In genomic region chr1:162133566-162133965, GRCh38 we compare ENCODE assay signal across 35 cellular contexts.
DNase-seq lines count a peak whose midpoint lies in the region; ATAC-seq, FAIRE-seq and TF ChIP-seq lines count a peak whose summit lies in the region.
"Had no signal": no experiment of that assay in that cellular context is flagged by ENCODE, and none has a peak within 500 bp of the region (broad histone marks: within the 10 kb centered on the region; RNA-seq: fewer than 3 reads in every experiment).

No MANE protein-coding gene starts in this region.

- H3K36me3 ChIP-seq in astrocyte (ENCODE audit: insufficient read depth, low read length): no peaks in the 10 kb centered on the region
- H3K36me3 ChIP-seq: esophagus squamous epithelium, lower lobe of right lung, tibial nerve had no signal

- CTCF ChIA-PET in activated CD4-positive, alpha-beta memory T cell treated with anti-CD3 and anti-CD28 coated beads for 36 hours (lab: Charles Lee): no interaction called here

- H3K4me3 ChIP-seq in astrocyte (ENCODE audit: insufficient read depth, low read depth, low read length): no peak overlapping the region
- H3K4me3 ChIP-seq: A549, esophagus squamous epithelium, lower lobe of right lung, tibial nerve had no signal

- H3K27ac Mint-ChIP-seq in astrocyte (ENCODE audit: unreplicated experiment): no peak overlapping the region
- H3K27ac Mint-ChIP-seq in activated CD4-positive, alpha-beta memory T cell treated with anti-CD3 and anti-CD28 coated beads for 36 hours: no peak overlapping the region
- H3K27ac Mint-ChIP-seq: activated CD4-positive, alpha-beta T cell treated with anti-CD3 and anti-CD28 coated beads, Interleukin-2, amount 10 ng/mL, durations not matched to agents 24 days and 14 days; activated naive CD8-positive, alpha-beta T cell treated with anti-CD3 and anti-CD28 coated beads, Interleukin-2, amount 10 ng/mL, durations not matched to agents 7 days and 5 days; activated T-cell treated with anti-CD3 and anti-CD28 coated beads, Interleukin-2, amount 50 U/mL, for 24 hours; B cell; natural killer cell; progenitor cell of endocrine pancreas; T-cell had no signal

- H2AFZ ChIP-seq in astrocyte (ENCODE audit: low read depth, low read length): no peak overlapping the region

- H3K4me3 Mint-ChIP-seq in astrocyte (ENCODE audit: unreplicated experiment): no peak overlapping the region
- H3K4me3 Mint-ChIP-seq in activated CD4-positive, alpha-beta memory T cell treated with anti-CD3 and anti-CD28 coated beads for 36 hours: no peak overlapping the region
- H3K4me3 Mint-ChIP-seq: activated CD4-positive, alpha-beta T cell treated with anti-CD3 and anti-CD28 coated beads, Interleukin-2, amount 10 ng/mL, durations not matched to agents 24 days and 14 days; activated naive CD8-positive, alpha-beta T cell treated with anti-CD3 and anti-CD28 coated beads, Interleukin-2, amount 10 ng/mL, durations not matched to agents 7 days and 5 days; activated T-cell treated with anti-CD3 and anti-CD28 coated beads, Interleukin-2, amount 50 U/mL, for 24 hours; B cell; natural killer cell; T-cell had no signal

- POLR2A ChIA-PET in activated CD4-positive, alpha-beta memory T cell treated with anti-CD3 and anti-CD28 coated beads for 36 hours (lab: Charles Lee): no interaction called here

- no peaks in the 10 kb centered on the region for H3K9me3 ChIP-seq in astrocyte (ENCODE audit: insufficient read depth, low read depth, low read length)
- H3K9me3 ChIP-seq: A549, esophagus squamous epithelium, lower lobe of right lung, tibial nerve had no signal

- H4K20me1 ChIP-seq in astrocyte (ENCODE audit: insufficient read depth, low read length): no peaks in the 10 kb centered on the region

- intact Hi-C loops in activated CD4-positive, alpha-beta memory T cell treated with anti-CD3 and anti-CD28 coated beads for 36 hours (cut with micrococcal nuclease): no loop called here

- H3K27ac ChIP-seq in astrocyte (ENCODE audit: low read depth, low read length): no peak overlapping the region
- H3K27ac ChIP-seq: A549, esophagus squamous epithelium, lower lobe of right lung, tibial nerve had no signal

- peaks cover 2% of the 10 kb centered on the region for H3K9me3 Mint-ChIP-seq in astrocyte (ENCODE audit: unreplicated experiment)
- H3K9me3 Mint-ChIP-seq in activated CD4-positive, alpha-beta memory T cell treated with anti-CD3 and anti-CD28 coated beads for 36 hours: no peaks in the 10 kb centered on the region
- H3K9me3 Mint-ChIP-seq: activated CD4-positive, alpha-beta T cell treated with anti-CD3 and anti-CD28 coated beads, Interleukin-2, amount 10 ng/mL, durations not matched to agents 24 days and 14 days; activated naive CD8-positive, alpha-beta T cell treated with anti-CD3 and anti-CD28 coated beads, Interleukin-2, amount 10 ng/mL, durations not matched to agents 7 days and 5 days; activated T-cell treated with anti-CD3 and anti-CD28 coated beads, Interleukin-2, amount 50 U/mL, for 24 hours; natural killer cell; T-cell had no signal

- no peaks in the 10 kb centered on the region for H3K27me3 Mint-ChIP-seq in astrocyte (ENCODE audit: low read depth, unreplicated experiment)
- H3K27me3 Mint-ChIP-seq in activated CD4-positive, alpha-beta memory T cell treated with anti-CD3 and anti-CD28 coated beads for 36 hours: peaks cover 23% of the 10 kb centered on the region
- H3K27me3 Mint-ChIP-seq: progenitor cell of endocrine pancreas had no signal

- no peaks in the 10 kb centered on the region for H3K79me2 ChIP-seq in astrocyte (ENCODE audit: insufficient read depth, low read length)

- no peaks in the 10 kb centered on the region for H3K27me3 ChIP-seq in astrocyte (ENCODE audit: insufficient read depth, low read length)
- H3K27me3 ChIP-seq: tibial nerve had no signal

- ATAC-seq in GM19452 (IDR thresholded peaks at IDR 0.05; ENCODE audit: unreplicated experiment) (no peak), HG02798 (IDR thresholded peaks at IDR 0.05; ENCODE audit: poor library complexity, unreplicated experiment) (no peak)
- ATAC-seq: A549, lower lobe of right lung, natural killer cell, sciatic nerve, T-cell had no signal

- no peak for FAIRE-seq in HTR-8/SVneo (lab: Jason Lieb, UNC)
- no peak for FAIRE-seq in astrocyte (lab: Jason Lieb, UNC)
- FAIRE-seq: A549, G401.6, H54, kidney had no signal

- H3K9ac ChIP-seq in astrocyte (ENCODE audit: low read length): no peak overlapping the region

- H3K4me1 ChIP-seq in astrocyte (ENCODE audit: insufficient read depth, low read length): peaks cover 21% of the 10 kb centered on the region

- H3K36me3 Mint-ChIP-seq in astrocyte (ENCODE audit: low read depth, unreplicated experiment): no peaks in the 10 kb centered on the region
- no peaks in the 10 kb centered on the region for H3K36me3 Mint-ChIP-seq in activated CD4-positive, alpha-beta memory T cell treated with anti-CD3 and anti-CD28 coated beads for 36 hours
- H3K36me3 Mint-ChIP-seq: activated naive CD8-positive, alpha-beta T cell treated with anti-CD3 and anti-CD28 coated beads, Interleukin-2, amount 10 ng/mL, durations not matched to agents 7 days and 5 days; natural killer cell; T-cell had no signal

- no peak for TF ChIP-seq CTCF in astrocyte (IDR thresholded peaks at IDR 0.05; ENCODE audit: insufficient read depth, low read depth, low read length)

- H3K4me1 Mint-ChIP-seq in astrocyte (ENCODE audit: low read depth, unreplicated experiment): peaks cover 20% of the 10 kb centered on the region
- H3K4me1 Mint-ChIP-seq in activated CD4-positive, alpha-beta memory T cell treated with anti-CD3 and anti-CD28 coated beads for 36 hours (ENCODE audit: low read depth): no peaks in the 10 kb centered on the region
- H3K4me1 Mint-ChIP-seq: activated CD4-positive, alpha-beta T cell treated with anti-CD3 and anti-CD28 coated beads, Interleukin-2, amount 10 ng/mL, durations not matched to agents 24 days and 14 days; B cell; T-cell had no signal

- DNase-seq in A172 (ENCODE audit: low spot score) (peak; percentile 57), EH (ENCODE audit: low read depth) (peak; percentile 70), HTR-8/SVneo (ENCODE audit: insufficient read length, low spot score) (peak; percentile 20), astrocyte (ENCODE audit: low read depth) (peak; percentile 22), GDM1 (lab: John Stamatoyannopoulos, UW) (no peak)
- DNase-seq in activated CD4-positive, alpha-beta memory T cell treated with anti-CD3 and anti-CD28 coated beads for 36 hours: no peak
- DNase-seq: activated CD4-positive, alpha-beta T cell treated with anti-CD3 and anti-CD28 coated beads, Interleukin-2, amount 10 ng/mL, durations not matched to agents 24 days and 14 days; activated gamma-delta T cell; activated naive CD8-positive, alpha-beta T cell treated with anti-CD3 and anti-CD28 coated beads, Interleukin-2, amount 10 ng/mL, durations not matched to agents 7 days and 5 days; activated T-cell treated with anti-CD3 and anti-CD28 coated beads, Interleukin-2, amount 50 U/mL, for 24 hours; DMS153; esophagus squamous epithelium; foreskin melanocyte; Kasumi-1; kidney; lower lobe of right lung; midbrain; natural killer cell; NCI-H2107; NCI-H345; NCI-H82; nucleus accumbens; RPMI8226; stimulated activated CD4-positive, alpha-beta T cell treated with anti-CD3 and anti-CD28 coated beads, Interleukin-12 subunit alpha, Interleukin-12 subunit beta, amount 100 ng/mL, for 4 hours; stimulated activated CD4-positive, alpha-beta T cell treated with anti-CD3 and anti-CD28 coated beads, Interleukin-2, amount 100 ng/mL, for 48 hours; T-cell had no signal

- no peak overlapping the region for H3K4me2 ChIP-seq in astrocyte (ENCODE audit: low read length)
- H3K4me2 ChIP-seq: A549 had no signal

Comparison
In these comparisons a context has a peak if more than half of its experiments do, and no peak if none do; other contexts are left out.
1. DNase-seq: peak in A172 (single experiment), EH (single experiment), HTR-8/SVneo (single experiment) and astrocyte (single experiment); none in activated CD4-positive, alpha-beta memory T cell treated with anti-CD3 and anti-CD28 coated beads for 36 hours (single experiment) and GDM1 (single experiment).